ENCODE assay signal across 1 cellular context in genomic region chr6:72689107-72689954, GRCh38.
TF ChIP-seq lines count a peak whose summit lies in the region.

No MANE protein-coding gene starts in this region.

TF ChIP-seq in GM23338, 12 proteins besides CTCF, POLR2A, EP300 and RAD21 (continued from another document):
- TF ChIP-seq ZNF462 (CRISPR knock-in tag; IDR thresholded peaks at IDR 0.05) (no peak), NANOG (IDR thresholded peaks at IDR 0.05; ENCODE audit: borderline replicate concordance) (no peak), ETS1 (IDR thresholded peaks at IDR 0.05) (no peak), ZNF114 (CRISPR knock-in tag; IDR thresholded peaks at IDR 0.05) (no peak), CREB1 (CRISPR knock-in tag; IDR thresholded peaks at IDR 0.05; ENCODE audit: low read depth) (no peak), POLR2AphosphoS5 (IDR thresholded peaks at IDR 0.05; ENCODE audit: low read depth) (no peak), EZH2phosphoT487 (IDR thresholded peaks at IDR 0.05; ENCODE audit: unreplicated experiment) (no peak)
